ENCODE assay signal across 17 cellular contexts in the genomic region with DNA sequence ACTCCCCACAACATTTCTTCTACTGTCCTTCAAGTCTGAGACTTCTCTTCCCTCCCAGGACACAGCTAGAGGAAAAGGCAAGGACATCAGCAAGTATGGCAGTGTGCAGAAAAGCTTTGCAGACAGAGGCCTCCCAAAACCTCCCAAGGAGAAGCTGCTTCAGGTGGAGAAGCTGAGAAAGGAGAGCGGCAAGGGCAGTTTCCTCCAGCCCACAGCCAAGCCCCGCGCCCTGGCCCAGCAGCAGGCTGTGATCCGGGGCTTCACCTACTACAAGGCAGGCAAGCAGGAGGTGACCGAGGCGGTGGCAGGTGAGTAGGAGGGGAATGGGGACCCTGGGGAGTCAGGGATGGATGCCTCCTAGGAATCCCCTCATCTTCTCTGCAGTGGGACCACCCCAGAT. TPM values are rescaled to one million over a fixed set of nuclear protein-coding genes. Genes with fewer than 3 reads are reported as not detected.
A peak's percentile ranks its signal among the peaks of the same experiment; 100 is the strongest.
DNase-seq lines count a peak whose midpoint lies in the region; ATAC-seq and TF ChIP-seq lines count a peak whose summit lies in the region.
"Had no signal": no experiment of that assay in that cellular context is flagged by ENCODE, and none has a peak within 500 bp of the region (broad histone marks: within the 10 kb centered on the region; RNA-seq: fewer than 3 reads in every experiment).

No MANE protein-coding gene starts in this region.

- H4K91ac ChIP-seq in trophoblast cell (ENCODE audit: low read depth, low read length), result no peak overlapping the region

- no peak for DNase-seq in memory B cell (ENCODE audit: low spot score in 2 of 2)
- DNase-seq in trophoblast cell, result no peak
- no peak for DNase-seq in DMS 273 (lab: John Stamatoyannopoulos, UW; ENCODE audit: unreplicated experiment)
- no peak for DNase-seq in upper lobe of right lung
- DNase-seq in NCI-H524 (lab: John Stamatoyannopoulos, UW), result no peak
- DNase-seq: CD4-positive, CD25-positive, alpha-beta regulatory T cell; DMS 273 treated with DMSO at 0.1 percent for 48 hours; HCEC 1CT; IMR-90 had no signal

- H3K23ac ChIP-seq in trophoblast cell (ENCODE audit: low read length), result no peak overlapping the region

- peaks cover 3% of the 10 kb centered on the region for H3K79me1 ChIP-seq in trophoblast cell (ENCODE audit: low read length)

- H2BK120ac ChIP-seq in trophoblast cell (ENCODE audit: insufficient read depth, low read length, poor library complexity), result no peak overlapping the region

- no peak overlapping the region for H4K8ac ChIP-seq in trophoblast cell (ENCODE audit: low read depth, low read length)

- no peak overlapping the region for H3K4me2 ChIP-seq in trophoblast cell (ENCODE audit: low read length)
- H3K4me2 ChIP-seq: A549 had no signal

- H2AK5ac ChIP-seq in trophoblast cell (ENCODE audit: low read length), result no peak overlapping the region

- no peaks in the 10 kb centered on the region for H3K9me3 Mint-ChIP-seq in IgD-negative memory B cell
- H3K9me3 Mint-ChIP-seq in memory B cell, result no peaks in the 10 kb centered on the region
- H3K9me3 Mint-ChIP-seq: CD4-positive, CD25-positive, alpha-beta regulatory T cell had no signal

- H3K4ac ChIP-seq in trophoblast cell (ENCODE audit: low read depth, low read length), result no peak overlapping the region

- H3K27me3 ChIP-seq in trophoblast cell (ENCODE audit: insufficient read depth, low read length), result no peaks in the 10 kb centered on the region
- H3K27me3 ChIP-seq in upper lobe of right lung, result no peaks in the 10 kb centered on the region
- H3K27me3 ChIP-seq: BLaER1 had no signal

- H3K4me3 Mint-ChIP-seq in IgD-negative memory B cell (no peak overlapping the region), memory B cell (no peak overlapping the region)

- H3K4me1 ChIP-seq in trophoblast cell (ENCODE audit: control insufficient read depth in 1 of 2, insufficient read depth in 2 of 2, low read length in 2 of 2), result peaks cover 0 to 4% of the 10 kb centered on the region in 2 experiments
- peaks cover 21% of the 10 kb centered on the region for H3K4me1 ChIP-seq in upper lobe of right lung

- no CpG with 5 or more reads among the region's 6 CpGs for WGBS in trophoblast cell (ENCODE audit: extremely low coverage, insufficient coverage, insufficient read length)

- H2BK5ac ChIP-seq in trophoblast cell (ENCODE audit: low read depth, low read length, poor library complexity), result no peak overlapping the region

- H3K27ac Mint-ChIP-seq in IgD-negative memory B cell, result peak overlapping the region in 2 of 3 donors; percentile 88 to 98
- peak overlapping the region; percentile 95 for H3K27ac Mint-ChIP-seq in memory B cell
- H3K27ac Mint-ChIP-seq: CD4-positive, CD25-positive, alpha-beta regulatory T cell had no signal

- no peaks in the 10 kb centered on the region for H3K9me3 ChIP-seq in trophoblast cell (ENCODE audit: insufficient read depth, low read depth, low read length)
- no peaks in the 10 kb centered on the region for H3K9me3 ChIP-seq in upper lobe of right lung
- H3K9me3 ChIP-seq: A549, BLaER1 had no signal

- H3K79me2 ChIP-seq in trophoblast cell (ENCODE audit: control insufficient read depth, insufficient read depth, low read length, poor library complexity), result no peaks in the 10 kb centered on the region

- intact Hi-C loops in upper lobe of right lung (cut with DNase I), result no loop called here

- H3K27me3 Mint-ChIP-seq in IgD-negative memory B cell (peaks cover 6% of the 10 kb centered on the region), memory B cell (no peaks in the 10 kb centered on the region)

- H3K36me3 Mint-ChIP-seq in IgD-negative memory B cell (peaks cover 2% of the 10 kb centered on the region), memory B cell (no peaks in the 10 kb centered on the region)
- H3K36me3 Mint-ChIP-seq: CD4-positive, CD25-positive, alpha-beta regulatory T cell had no signal

- no peak for TF ChIP-seq CTCF in upper lobe of right lung (IDR thresholded peaks at IDR 0.05)

- H3K36me3 ChIP-seq in trophoblast cell (ENCODE audit: control insufficient read depth in 1 of 2, insufficient read depth in 2 of 2, low read length in 2 of 2), result peaks cover 36 to 41% of the 10 kb centered on the region in 2 experiments
- H3K36me3 ChIP-seq in upper lobe of right lung, result no peaks in the 10 kb centered on the region
- H3K36me3 ChIP-seq: BLaER1 had no signal

- peak overlapping the region; percentile 30 for H2BK12ac ChIP-seq in trophoblast cell (ENCODE audit: low read length)

- no peak overlapping the region for H2AFZ ChIP-seq in trophoblast cell (ENCODE audit: insufficient read depth, low read length, poor library complexity)

- ATAC-seq in memory B cell (ENCODE audit: low read depth) (no peak), HG02571 (IDR thresholded peaks at IDR 0.05; ENCODE audit: unreplicated experiment) (no peak), upper lobe of right lung (no peak)

- H3K27ac ChIP-seq in trophoblast cell (ENCODE audit: low read depth, low read length), result no peak overlapping the region
- H3K27ac ChIP-seq in upper lobe of right lung, result no peak overlapping the region
- H3K27ac ChIP-seq: A549, BLaER1 had no signal

- peaks cover 8 to 20% (median 14%) of the 10 kb centered on the region in 3 donors for H3K4me1 Mint-ChIP-seq in IgD-negative memory B cell
- H3K4me1 Mint-ChIP-seq in memory B cell, result peaks cover 27% of the 10 kb centered on the region
- H3K4me1 Mint-ChIP-seq: CD4-positive, CD25-positive, alpha-beta regulatory T cell had no signal

- no peak overlapping the region for H3K9ac ChIP-seq in trophoblast cell (ENCODE audit: low read length)
- H3K9ac ChIP-seq: BLaER1 had no signal

- no peak overlapping the region for H4K12ac ChIP-seq in trophoblast cell (ENCODE audit: low read depth, low read length)

- no peak overlapping the region for H3K18ac ChIP-seq in trophoblast cell (ENCODE audit: low read length)

- H3K4me3 ChIP-seq in trophoblast cell (ENCODE audit: low read depth, low read length), result no peak overlapping the region
- no peak overlapping the region for H3K4me3 ChIP-seq in upper lobe of right lung
- H3K4me3 ChIP-seq: A549, BLaER1 had no signal

- H3K14ac ChIP-seq in trophoblast cell (ENCODE audit: low read length), result no peak overlapping the region

RNA-seq across cellular contexts. Expression of gene OLFML2A, which starts 24.4 kb away (rescaled TPM):
- 0.20 TPM for polyA plus RNA-seq in IgD-negative memory B cell
- polyA plus RNA-seq in trophoblast cell (2013), result 95.6 and 101 TPM in 2 replicates
- total RNA-seq in upper lobe of right lung, result 39.5 TPM
- total RNA-seq: CD4-positive, CD25-positive, alpha-beta regulatory T cell; HT-29 had no signal
- polyA plus RNA-seq: CD4-positive, CD25-positive, alpha-beta regulatory T cell had no signal

RNA-seq across cellular contexts. Expression of gene NR6A1, which starts 30.2 kb away (rescaled TPM):
- 0.03 TPM for polyA plus RNA-seq in IgD-negative memory B cell
- polyA plus RNA-seq in trophoblast cell (2013), result 27.5 and 27.6 TPM in 2 replicates
- 4.0 TPM for total RNA-seq in upper lobe of right lung
- polyA plus RNA-seq: CD4-positive, CD25-positive, alpha-beta regulatory T cell had no signal

RNA-seq across cellular contexts. Expression of gene WDR38, which starts 51.9 kb away (rescaled TPM):
- polyA plus RNA-seq in IgD-negative memory B cell, result not detected
- 0.05 and 0.06 TPM in 2 replicates for polyA plus RNA-seq in trophoblast cell (2013)
- total RNA-seq in upper lobe of right lung, result not detected
- total RNA-seq: CD4-positive, CD25-positive, alpha-beta regulatory T cell; Daoy; H4; HT-29; IMR-90 had no signal
- polyA plus RNA-seq: A549; AG04450; CD4-positive, CD25-positive, alpha-beta regulatory T cell; IMR-90 had no signal
